In the genomic region with DNA sequence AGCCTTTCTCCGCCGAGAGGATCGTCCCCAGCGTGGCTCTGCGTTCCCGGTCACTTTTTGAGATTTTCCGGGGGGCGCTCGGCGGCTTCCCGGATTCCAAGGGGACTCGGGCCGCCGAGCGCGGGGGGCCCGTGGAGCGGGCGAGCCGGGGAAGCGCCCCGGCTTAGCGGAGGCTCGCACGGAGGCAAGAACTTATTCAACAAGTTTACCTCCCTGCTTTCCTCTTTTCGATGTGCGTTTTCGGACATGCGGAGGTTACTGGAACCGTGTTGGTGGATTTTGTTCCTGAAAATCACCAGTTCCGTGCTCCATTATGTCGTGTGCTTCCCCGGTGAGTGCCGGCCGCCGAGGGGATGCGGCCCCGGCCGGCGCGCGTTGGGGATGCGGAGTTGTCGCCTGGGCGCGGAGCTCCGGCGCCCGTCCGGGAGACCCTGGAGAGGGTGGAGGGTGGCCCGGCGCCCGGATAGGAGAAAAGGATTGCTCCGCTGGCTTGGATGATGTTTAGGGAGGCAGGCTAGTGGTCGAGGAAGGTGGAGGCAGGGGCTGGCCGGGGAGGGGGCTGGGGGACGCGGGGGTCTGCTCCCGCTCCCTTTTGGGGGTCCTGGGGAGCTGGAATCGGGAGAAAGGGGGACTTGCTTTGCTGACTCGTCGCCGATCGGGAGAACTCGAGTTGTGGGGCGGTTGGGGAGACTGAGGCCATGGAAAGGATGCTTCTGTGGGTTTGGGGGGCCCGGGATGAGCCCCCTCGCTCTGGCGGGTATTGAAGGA, we compare ENCODE assay signal across 8 cellular contexts. TPM values are rescaled to one million over a fixed set of nuclear protein-coding genes. Genes with fewer than 3 reads are reported as not detected.
DNase-seq lines count a peak whose midpoint lies in the region; ATAC-seq and TF ChIP-seq lines count a peak whose summit lies in the region.

No MANE protein-coding gene starts in this region.

- peaks cover 20% of the 10 kb centered on the region for H3K36me3 Mint-ChIP-seq in Calu3 (ENCODE audit: insufficient read depth, unreplicated experiment)
- H3K36me3 Mint-ChIP-seq in CD8-positive, alpha-beta T cell: no peaks in the 10 kb centered on the region

- no peaks in the 10 kb centered on the region for H3K9me3 Mint-ChIP-seq in Calu3 (ENCODE audit: low read depth, unreplicated experiment)
- H3K9me3 Mint-ChIP-seq in CD8-positive, alpha-beta T cell: no peaks in the 10 kb centered on the region

- intact Hi-C loops in Calu3 (cut with micrococcal nuclease; ENCODE audit: unreplicated experiment): no loop called here
- intact Hi-C loops in vagina (cut with DNase I): loop anchor here (2.0 to 10.0 kb wide), 2 partner anchors 287 to 373 kb away; no protein-coding TSS in a partner anchor
- intact Hi-C loops in CD8-positive, alpha-beta T cell (cut with DNase I, micrococcal nuclease): no loop called here

- H3K27ac Mint-ChIP-seq in Calu3 (ENCODE audit: unreplicated experiment): no peak overlapping the region
- no peak overlapping the region for H3K27ac Mint-ChIP-seq in CD8-positive, alpha-beta T cell

- peak overlapping the region; percentile 65 to 84 for H3K4me3 ChIP-seq in vagina
- no peak overlapping the region for H3K4me3 ChIP-seq in CD8-positive, alpha-beta T cell (ENCODE audit: low read depth, low read length)
- no peak overlapping the region for H3K4me3 ChIP-seq in effector memory CD4-positive, alpha-beta T cell (ENCODE audit: insufficient read depth, low read depth, low read length, poor library complexity, severe bottlenecking)

- TF ChIP-seq CTCF in Calu3 (IDR thresholded peaks at IDR 0.05; ENCODE audit: unreplicated experiment) (no peak), vagina (IDR thresholded peaks at IDR 0.05) (no peak)
- TF ChIP-seq CTCF in CD8-positive, alpha-beta T cell (IDR thresholded peaks at IDR 0.05): no peak

- H3K4me3 Mint-ChIP-seq in Calu3 (ENCODE audit: low read depth, unreplicated experiment): peak overlapping the region; percentile 79
- H3K4me3 Mint-ChIP-seq in CD8-positive, alpha-beta T cell: no peak overlapping the region

- H3K4me1 Mint-ChIP-seq in Calu3 (ENCODE audit: low read depth, unreplicated experiment): no peaks in the 10 kb centered on the region
- H3K4me1 Mint-ChIP-seq in CD8-positive, alpha-beta T cell (ENCODE audit: low read depth): peaks cover 9% of the 10 kb centered on the region

- H3K36me3 ChIP-seq in vagina: no peaks in the 10 kb centered on the region
- H3K36me3 ChIP-seq in CD8-positive, alpha-beta T cell (ENCODE audit: insufficient read depth, low read length): no peaks in the 10 kb centered on the region
- no peaks in the 10 kb centered on the region for H3K36me3 ChIP-seq in effector memory CD4-positive, alpha-beta T cell (ENCODE audit: control insufficient read depth, insufficient read depth, low read length)

- no peaks in the 10 kb centered on the region for H3K9me3 ChIP-seq in vagina
- H3K9me3 ChIP-seq in CD8-positive, alpha-beta T cell (ENCODE audit: low read length): no peaks in the 10 kb centered on the region
- H3K9me3 ChIP-seq in effector memory CD4-positive, alpha-beta T cell (ENCODE audit: control insufficient read depth, low read length): no peaks in the 10 kb centered on the region

- CTCF ChIA-PET in Calu3 (lab: Charles Lee): interaction anchor here (0.7 kb wide), 2 partner anchors 73 to 851 kb away, joined by 4 to 5 read pairs; no protein-coding TSS in a partner anchor
- CTCF ChIA-PET in CD8-positive, alpha-beta T cell (lab: Charles Lee): no interaction called here

- no peak for TF ChIP-seq RAD21 in Ishikawa (IDR thresholded peaks at IDR 0.05; ENCODE audit: low read depth)

- no peaks in the 10 kb centered on the region for H3K27me3 ChIP-seq in vagina
- H3K27me3 ChIP-seq in CD8-positive, alpha-beta T cell (ENCODE audit: insufficient read depth, low read length): no peaks in the 10 kb centered on the region
- H3K27me3 ChIP-seq in effector memory CD4-positive, alpha-beta T cell (replicated peaks; ENCODE audit: control insufficient read depth, insufficient read depth, low read length, poor library complexity, severe bottlenecking): peaks cover 2% of the 10 kb centered on the region

- H3K27me3 Mint-ChIP-seq in Calu3 (ENCODE audit: unreplicated experiment): peaks cover 61% of the 10 kb centered on the region
- H3K27me3 Mint-ChIP-seq in CD8-positive, alpha-beta T cell (ENCODE audit: low read depth): peaks cover 50% of the 10 kb centered on the region

- TF ChIP-seq EP300 in Ishikawa (IDR thresholded peaks at IDR 0.05; ENCODE audit: borderline replicate concordance): no peak

- peak overlapping the region; percentile 86 for H3K27ac ChIP-seq in vagina
- no peak overlapping the region for H3K27ac ChIP-seq in CD8-positive, alpha-beta T cell (ENCODE audit: low read depth, low read length)
- H3K27ac ChIP-seq in effector memory CD4-positive, alpha-beta T cell (ENCODE audit: insufficient read depth, low read length, poor library complexity, severe bottlenecking): no peak overlapping the region

- peaks cover 28% of the 10 kb centered on the region for H3K4me1 ChIP-seq in vagina
- H3K4me1 ChIP-seq in CD8-positive, alpha-beta T cell (ENCODE audit: insufficient read depth, low read length): no peaks in the 10 kb centered on the region
- no peaks in the 10 kb centered on the region for H3K4me1 ChIP-seq in effector memory CD4-positive, alpha-beta T cell (ENCODE audit: control insufficient read depth, insufficient read depth, low read length, poor library complexity, severe bottlenecking)

- POLR2A ChIA-PET in CD8-positive, alpha-beta T cell (lab: Charles Lee): no interaction called here

- no TSS peak for BruUV-seq in Calu3 (replicated peaks; lab: Mats Ljungman, UMichigan)

- TF ChIP-seq POLR2A in vagina (IDR thresholded peaks at IDR 0.05): no peak

- DNase-seq in Calu3 (no peak), cerebellum (ENCODE audit: low spot score) (peak; percentile 21), medulla oblongata (ENCODE audit: extremely low spot score) (peak; percentile 11), vagina (ENCODE audit: extremely low spot score in 2 of 2) (peak in 1 of 2 donors; percentile 88), mucosa of gallbladder (ENCODE audit: low spot score) (no peak)
- no peak for DNase-seq in CD8-positive, alpha-beta T cell
- no peak for DNase-seq in effector memory CD4-positive, alpha-beta T cell

- no peak for ATAC-seq in CD8-positive, alpha-beta T cell

TF ChIP-seq in Ishikawa, 13 proteins besides CTCF, POLR2A, EP300 and RAD21:
- TF ChIP-seq EGR1 (IDR thresholded peaks at IDR 0.05): no peak
- TF ChIP-seq ZBTB7A (IDR thresholded peaks at IDR 0.05; ENCODE audit: low read depth): peak; percentile 71
TF ChIP-seq in Ishikawa: peak in this region for 1.

RNA-seq across cellular contexts. Expression of gene PTPRG, which starts 0.9 kb away (rescaled TPM):
- total RNA-seq in Calu3 (2022): 0.35 and 1.1 TPM in 2 replicates
- total RNA-seq in cerebellum: 143 TPM
- total RNA-seq in vagina: 47.6 TPM
- total RNA-seq in CD8-positive, alpha-beta T cell: not detected
- total RNA-seq in mucosa of gallbladder: 38.1 TPM

Comparison
In these comparisons a context has a peak if more than half of its experiments do, and no peak if none do; other contexts are left out.
1. DNase-seq: peak in cerebellum (single experiment) and medulla oblongata (single experiment); none in Calu3 (single experiment), CD8-positive, alpha-beta T cell (0 of 7), mucosa of gallbladder (single experiment) and effector memory CD4-positive, alpha-beta T cell (0 of 3).
2. H3K4me3 ChIP-seq: peak in vagina (2 of 2); none in CD8-positive, alpha-beta T cell (single experiment) and effector memory CD4-positive, alpha-beta T cell (single experiment).
3. RNA of gene PTPRG, which starts 0.9 kb away (total RNA-seq): 143 TPM in cerebellum (single experiment), 47.6 TPM in vagina (single experiment) and 38.1 TPM in mucosa of gallbladder (single experiment); 0.35 to 1.1 TPM in Calu3 and not detected in CD8-positive, alpha-beta T cell; every median in the first group is over 10 times any median in the second.